1 cellular context compared by ENCODE assay signal in the genomic region with DNA sequence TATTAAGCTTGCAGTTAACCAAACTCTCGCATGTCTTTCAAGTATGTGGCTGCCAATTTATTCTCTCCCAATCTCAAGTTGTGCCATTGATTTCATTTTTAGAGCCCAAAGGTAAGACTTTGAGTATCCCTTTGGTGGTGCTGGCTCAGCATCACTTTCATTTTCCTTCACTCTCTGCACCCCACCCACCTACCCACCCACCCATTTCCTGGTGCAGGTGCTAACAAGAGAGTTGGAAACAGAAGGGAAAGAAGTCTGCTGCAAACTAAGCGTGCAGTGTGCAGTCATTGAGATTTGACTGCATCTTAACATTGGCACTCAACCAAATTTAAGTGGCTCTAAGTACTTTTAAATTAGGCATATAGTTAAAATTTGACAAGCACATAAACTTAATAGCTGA.
TF ChIP-seq lines count a peak whose summit lies in the region.

No MANE protein-coding gene starts in this region.

TF ChIP-seq in GM23338, 12 proteins besides CTCF, POLR2A, EP300 and RAD21 (continued from another document):
- TF ChIP-seq ZNF462 (CRISPR knock-in tag; IDR thresholded peaks at IDR 0.05) (no peak), JUNB (IDR thresholded peaks at IDR 0.05; ENCODE audit: unreplicated experiment) (no peak), ZNF331 (CRISPR knock-in tag; IDR thresholded peaks at IDR 0.05; ENCODE audit: low read depth) (no peak), CREB1 (CRISPR knock-in tag; IDR thresholded peaks at IDR 0.05; ENCODE audit: low read depth) (no peak), NANOG (IDR thresholded peaks at IDR 0.05; ENCODE audit: borderline replicate concordance) (no peak), STAT1 (IDR thresholded peaks at IDR 0.05; ENCODE audit: unreplicated experiment) (no peak), EZH2phosphoT487 (IDR thresholded peaks at IDR 0.05; ENCODE audit: unreplicated experiment) (no peak), POLR2AphosphoS5 (IDR thresholded peaks at IDR 0.05; ENCODE audit: low read depth) (no peak), ZNF114 (CRISPR knock-in tag; IDR thresholded peaks at IDR 0.05) (no peak)
- TF ChIP-seq, protein P1, sequence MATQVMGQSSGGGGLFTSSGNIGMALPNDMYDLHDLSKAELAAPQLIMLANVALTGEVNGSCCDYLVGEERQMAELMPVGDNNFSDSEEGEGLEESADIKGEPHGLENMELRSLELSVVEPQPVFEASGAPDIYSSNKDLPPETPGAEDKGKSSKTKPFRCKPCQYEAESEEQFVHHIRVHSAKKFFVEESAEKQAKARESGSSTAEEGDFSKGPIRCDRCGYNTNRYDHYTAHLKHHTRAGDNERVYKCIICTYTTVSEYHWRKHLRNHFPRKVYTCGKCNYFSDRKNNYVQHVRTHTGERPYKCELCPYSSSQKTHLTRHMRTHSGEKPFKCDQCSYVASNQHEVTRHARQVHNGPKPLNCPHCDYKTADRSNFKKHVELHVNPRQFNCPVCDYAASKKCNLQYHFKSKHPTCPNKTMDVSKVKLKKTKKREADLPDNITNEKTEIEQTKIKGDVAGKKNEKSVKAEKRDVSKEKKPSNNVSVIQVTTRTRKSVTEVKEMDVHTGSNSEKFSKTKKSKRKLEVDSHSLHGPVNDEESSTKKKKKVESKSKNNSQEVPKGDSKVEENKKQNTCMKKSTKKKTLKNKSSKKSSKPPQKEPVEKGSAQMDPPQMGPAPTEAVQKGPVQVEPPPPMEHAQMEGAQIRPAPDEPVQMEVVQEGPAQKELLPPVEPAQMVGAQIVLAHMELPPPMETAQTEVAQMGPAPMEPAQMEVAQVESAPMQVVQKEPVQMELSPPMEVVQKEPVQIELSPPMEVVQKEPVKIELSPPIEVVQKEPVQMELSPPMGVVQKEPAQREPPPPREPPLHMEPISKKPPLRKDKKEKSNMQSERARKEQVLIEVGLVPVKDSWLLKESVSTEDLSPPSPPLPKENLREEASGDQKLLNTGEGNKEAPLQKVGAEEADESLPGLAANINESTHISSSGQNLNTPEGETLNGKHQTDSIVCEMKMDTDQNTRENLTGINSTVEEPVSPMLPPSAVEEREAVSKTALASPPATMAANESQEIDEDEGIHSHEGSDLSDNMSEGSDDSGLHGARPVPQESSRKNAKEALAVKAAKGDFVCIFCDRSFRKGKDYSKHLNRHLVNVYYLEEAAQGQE (IDR thresholded peaks at IDR 0.05; ENCODE audit: unreplicated experiment) = no peak
- TF ChIP-seq, protein P2, sequence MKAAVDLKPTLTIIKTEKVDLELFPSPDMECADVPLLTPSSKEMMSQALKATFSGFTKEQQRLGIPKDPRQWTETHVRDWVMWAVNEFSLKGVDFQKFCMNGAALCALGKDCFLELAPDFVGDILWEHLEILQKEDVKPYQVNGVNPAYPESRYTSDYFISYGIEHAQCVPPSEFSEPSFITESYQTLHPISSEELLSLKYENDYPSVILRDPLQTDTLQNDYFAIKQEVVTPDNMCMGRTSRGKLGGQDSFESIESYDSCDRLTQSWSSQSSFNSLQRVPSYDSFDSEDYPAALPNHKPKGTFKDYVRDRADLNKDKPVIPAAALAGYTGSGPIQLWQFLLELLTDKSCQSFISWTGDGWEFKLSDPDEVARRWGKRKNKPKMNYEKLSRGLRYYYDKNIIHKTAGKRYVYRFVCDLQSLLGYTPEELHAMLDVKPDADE (IDR thresholded peaks at IDR 0.05) = no peak
TF ChIP-seq in GM23338: peak in this region for 0.
